Comparison of ENCODE assay signal across 8 cellular contexts in genomic region chr22:29553391-29554224, GRCh38. TPM values are rescaled to one million over a fixed set of nuclear protein-coding genes. Genes with fewer than 3 reads are reported as not detected.
DNase-seq lines count a peak whose midpoint lies in the region; ATAC-seq and TF ChIP-seq lines count a peak whose summit lies in the region.

Gene THOC5, minus strand, starts transcription at chr22:29553757. Its CDS starts 4,610 bp downstream, at chr22:29549147.

- peaks cover 12 to 36% (median 29%) of the 10 kb centered on the region in 7 donors for H3K4me1 Mint-ChIP-seq in naive thymus-derived CD4-positive, alpha-beta T cell
- H3K4me1 Mint-ChIP-seq in stimulated activated naive B cell treated with anti-CD40 and anti-IgM and Interleukin-4, amounts not matched to agents 10 μg/mL and 1 μg/mL and 100 μg/mL, for 72 hours: peaks cover 11 to 16% of the 10 kb centered on the region in 2 donors

- H3K4me3 ChIP-seq in naive thymus-derived CD4-positive, alpha-beta T cell (ENCODE audit: low read length): peak within 1 kb of the TSS; percentile 96

- no peaks in the 10 kb centered on the region for H3K27me3 ChIP-seq in naive thymus-derived CD4-positive, alpha-beta T cell (ENCODE audit: control insufficient read depth in 2 of 2, insufficient read depth in 2 of 2, low read length in 2 of 2)

- DNase-seq in ELF-1 (ENCODE audit: low read depth, low spot score): peak; percentile 98
- DNase-seq in GOT3 (lab: John Stamatoyannopoulos, UW): peak; percentile 83
- DNase-seq in RPMI8226: peak; percentile 96
- peak; percentile 79 to 84 for DNase-seq in activated T-helper 1 cell treated with anti-CD3 and anti-CD28 coated beads, Interleukin-2, amount 50 U/mL, for 16 hours (ENCODE audit: low read depth in 1 of 2, low spot score in 1 of 2)
- peak; percentile 94 for DNase-seq in fibroblast of gingiva (ENCODE audit: low read depth)
- peak; percentile 74 to 90 (median 88) for DNase-seq in naive thymus-derived CD4-positive, alpha-beta T cell
- DNase-seq in stimulated activated naive B cell treated with anti-CD40 and anti-IgM and Interleukin-4, amounts not matched to agents 10 μg/mL and 1 μg/mL and 100 μg/mL, for 72 hours: peak; percentile 85

- H3K9me3 Mint-ChIP-seq in naive thymus-derived CD4-positive, alpha-beta T cell: no peaks in the 10 kb centered on the region
- no peaks in the 10 kb centered on the region for H3K9me3 Mint-ChIP-seq in stimulated activated naive B cell treated with anti-CD40 and anti-IgM and Interleukin-4, amounts not matched to agents 10 μg/mL and 1 μg/mL and 100 μg/mL, for 72 hours

- CTCF ChIA-PET in naive thymus-derived CD4-positive, alpha-beta T cell (lab: Charles Lee): interaction anchor here (0.5 to 1.1 kb wide), 2 partner anchors 68 to 1735 kb away, joined by 3 read pairs; no protein-coding TSS in a partner anchor

- H3K9me3 ChIP-seq in naive thymus-derived CD4-positive, alpha-beta T cell (ENCODE audit: control insufficient read depth in 2 of 3, low read length in 3 of 3): no peaks in the 10 kb centered on the region

- intact Hi-C loops in naive thymus-derived CD4-positive, alpha-beta T cell (cut with micrococcal nuclease): loop anchor here (1.0 to 5.0 kb wide), 8 partner anchors 28 to 286 kb away; partner anchors contain the start of genes AP1B1 (in 2 of the 2), NF2 (in 2 of the 2), NIPSNAP1 (in 2 of the 2) and ASCC2 (in 1 of the 2)

- no peaks in the 10 kb centered on the region for H3K27me3 Mint-ChIP-seq in naive thymus-derived CD4-positive, alpha-beta T cell
- no peaks in the 10 kb centered on the region for H3K27me3 Mint-ChIP-seq in stimulated activated naive B cell treated with anti-CD40 and anti-IgM and Interleukin-4, amounts not matched to agents 10 μg/mL and 1 μg/mL and 100 μg/mL, for 72 hours

- H3K4me3 Mint-ChIP-seq in naive thymus-derived CD4-positive, alpha-beta T cell: peak within 1 kb of the TSS; percentile 84 to 99 (median 94)
- peak within 1 kb of the TSS; percentile 93 for H3K4me3 Mint-ChIP-seq in stimulated activated naive B cell treated with anti-CD40 and anti-IgM and Interleukin-4, amounts not matched to agents 10 μg/mL and 1 μg/mL and 100 μg/mL, for 72 hours

- peak; percentile 97 for ATAC-seq in naive thymus-derived CD4-positive, alpha-beta T cell
- ATAC-seq in stimulated activated naive B cell treated with anti-CD40 and anti-IgM and Interleukin-4, amounts not matched to agents 10 μg/mL and 1 μg/mL and 100 μg/mL, for 72 hours (replicated peaks): peak; percentile 99

- peaks cover 3 to 46% (median 7%) of the 10 kb centered on the region in 3 experiments for H3K36me3 ChIP-seq in naive thymus-derived CD4-positive, alpha-beta T cell (ENCODE audit: control insufficient read depth in 2 of 3, insufficient read depth in 3 of 3, low read length in 3 of 3)

- POLR2A ChIA-PET in naive thymus-derived CD4-positive, alpha-beta T cell (lab: Charles Lee): interaction anchor here (0.5 to 2.6 kb wide), 25 partner anchors 10 to 1845 kb away, joined by 3 to 15 read pairs (median 4); partner anchors contain the start of genes ASCC2, NIPSNAP1, UQCR10 and ZMAT5

- peak within 1 kb of the TSS; percentile 84 for H3K27ac ChIP-seq in naive thymus-derived CD4-positive, alpha-beta T cell (ENCODE audit: low read depth, low read length)

- H3K27ac Mint-ChIP-seq in naive thymus-derived CD4-positive, alpha-beta T cell: peak within 1 kb of the TSS; percentile 94 to 99 (median 98)
- H3K27ac Mint-ChIP-seq in stimulated activated naive B cell treated with anti-CD40 and anti-IgM and Interleukin-4, amounts not matched to agents 10 μg/mL and 1 μg/mL and 100 μg/mL, for 72 hours: peak within 1 kb of the TSS; percentile 95

- H3K36me3 Mint-ChIP-seq in naive thymus-derived CD4-positive, alpha-beta T cell: peaks cover 13 to 30% (median 18%) of the 10 kb centered on the region in 5 donors
- H3K36me3 Mint-ChIP-seq in stimulated activated naive B cell treated with anti-CD40 and anti-IgM and Interleukin-4, amounts not matched to agents 10 μg/mL and 1 μg/mL and 100 μg/mL, for 72 hours: peaks cover 19 to 39% of the 10 kb centered on the region in 2 donors

- peaks cover 4 to 7% of the 10 kb centered on the region in 2 donors for H3K4me1 ChIP-seq in naive thymus-derived CD4-positive, alpha-beta T cell (ENCODE audit: control insufficient read depth in 2 of 2, insufficient read depth in 2 of 2, low read length in 2 of 2)

- peak; percentile 74 for TF ChIP-seq CTCF in LNCAP (IDR thresholded peaks at IDR 0.05)

RNA-seq across cellular contexts. Expression of gene THOC5, which starts in this region (rescaled TPM):
- total RNA-seq in naive thymus-derived CD4-positive, alpha-beta T cell: 10 to 100 TPM; 45.7 to 61.9 (median 57.1) TPM
- 10 to 100 TPM; 26.1 to 33.4 TPM for polyA plus RNA-seq in naive thymus-derived CD4-positive, alpha-beta T cell

Comparison
In these comparisons a context has a peak if more than half of its experiments do, and no peak if none do; other contexts are left out.
1. Peak in every context shown above with its lines: DNase-seq, ATAC-seq, H3K4me3 ChIP-seq and H3K27ac ChIP-seq.